8 cellular contexts compared by ENCODE assay signal in genomic region chr16:46973457-46974324, GRCh38.
DNase-seq lines count a peak whose midpoint lies in the region; ATAC-seq and TF ChIP-seq lines count a peak whose summit lies in the region.

Gene DNAJA2 (minus strand): TSS chr16:46973674. CDS start chr16:46973572, 102 bp downstream.

- no peaks in the 10 kb centered on the region for H3K9me3 ChIP-seq in mucosa of rectum (ENCODE audit: control insufficient read depth in 2 of 2, low read length in 2 of 2)

- peak within 1 kb of the TSS; percentile 97 to 98 for H3K27ac ChIP-seq in mucosa of rectum (ENCODE audit: low read depth in 2 of 2, low read length in 2 of 2)

- peak; percentile 88 for TF ChIP-seq POLR2A in erythroblast (IDR thresholded peaks at IDR 0.05; ENCODE audit: low read length)

- ATAC-seq in GM21526 (IDR thresholded peaks at IDR 0.05; ENCODE audit: low FRiP score, unreplicated experiment): peak; percentile 82

- H3K36me3 ChIP-seq in mucosa of rectum (ENCODE audit: control insufficient read depth in 2 of 2, insufficient read depth in 2 of 2, low read length in 2 of 2): peaks cover 15% of the 10 kb centered on the region in 2 donors

- peak within 1 kb of the TSS; percentile 90 to 96 for H3K4me3 ChIP-seq in mucosa of rectum (ENCODE audit: low read length in 2 of 2)

- H3K27me3 ChIP-seq in mucosa of rectum (ENCODE audit: control insufficient read depth in 2 of 2, insufficient read depth in 2 of 2, low read length in 2 of 2): no peaks in the 10 kb centered on the region

- peaks cover 16 to 17% of the 10 kb centered on the region in 2 donors for H3K4me1 ChIP-seq in mucosa of rectum (ENCODE audit: control insufficient read depth in 2 of 2, insufficient read depth in 2 of 2, low read length in 2 of 2)

- DNase-seq in DMS114 treated with DMSO at 0.1 percent for 48 hours (lab: John Stamatoyannopoulos, UW; ENCODE audit: unreplicated experiment): peak; percentile 83
- peak; percentile 84 for DNase-seq in HuH-7.5 (ENCODE audit: low spot score)
- peak; percentile 88 for DNase-seq in OCI-M1 (lab: John Stamatoyannopoulos, UW)
- DNase-seq in activated T-cell treated with anti-CD3 and anti-CD28 coated beads for 48 hours (ENCODE audit: low read depth): peak; percentile 93
- DNase-seq in erythroblast (lab: John Stamatoyannopoulos, UW): peak; percentile 92 to 95
- DNase-seq in stimulated activated CD8-positive, alpha-beta memory T cell treated with anti-CD3 and anti-CD28 coated beads, Interleukin-4, amount 100 ng/mL, for 4 hours (ENCODE audit: low read depth in 2 of 2, low spot score in 1 of 2): peak; percentile 82 to 85

- H3K9ac ChIP-seq in mucosa of rectum (ENCODE audit: low read depth in 1 of 2, low read length in 2 of 2): peak within 1 kb of the TSS; percentile 94 to 96

Comparison
In these comparisons a context has a peak if more than half of its experiments do, and no peak if none do; other contexts are left out.
1. Peak in every context shown above with its lines: DNase-seq, ATAC-seq, H3K4me3 ChIP-seq and H3K27ac ChIP-seq.